In the genomic region with DNA sequence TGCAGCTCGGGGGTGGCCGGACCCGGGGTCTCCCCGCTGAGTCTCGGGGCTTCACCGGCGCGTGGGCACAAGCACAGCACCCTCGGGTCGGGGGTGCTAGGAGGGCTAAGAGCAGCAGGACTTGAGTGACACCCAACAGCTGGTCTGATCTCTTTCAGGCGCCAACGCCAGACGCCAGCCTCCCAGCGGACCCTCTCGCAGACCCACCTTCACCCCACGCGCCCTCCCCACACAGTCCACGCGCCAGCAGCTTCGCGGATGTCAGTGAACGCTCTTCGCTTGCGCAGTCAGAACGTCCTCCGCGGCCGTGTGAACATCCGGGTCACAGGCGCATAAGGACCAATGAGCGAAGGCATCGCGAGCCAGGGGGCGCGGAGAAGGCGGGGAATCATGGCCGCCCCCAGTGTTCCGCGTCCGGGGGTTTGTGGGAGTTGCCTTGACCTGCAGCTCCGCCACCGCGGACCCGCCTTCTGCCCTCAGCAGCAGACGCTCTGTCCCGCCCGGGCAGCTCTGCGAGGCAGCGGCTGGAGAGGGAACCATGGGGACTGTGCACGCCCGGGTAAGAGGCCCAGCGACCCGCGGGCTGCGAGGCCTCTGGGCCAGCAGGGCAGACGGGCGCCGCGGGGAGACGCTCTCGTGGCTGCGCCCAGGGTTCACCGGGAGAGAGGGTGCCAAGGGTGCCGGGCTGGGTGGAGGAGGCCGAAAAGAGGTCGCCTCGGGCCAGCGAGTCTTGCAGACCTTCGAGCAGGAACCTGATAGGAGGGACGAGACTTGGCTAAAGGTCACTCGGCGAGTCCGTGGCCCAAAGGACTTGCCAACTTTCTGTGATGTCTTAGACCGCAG, we compare ENCODE assay signal across 1 cellular context.
A peak's percentile ranks its signal among the peaks of the same experiment; 100 is the strongest.
TF ChIP-seq lines count a peak whose summit lies in the region.

A gene (plus strand): TSS at position 403 of the 843 bp plus-strand sequence. CDS start 136 bp downstream, at position 539.

TF ChIP-seq in WTC11, 78 proteins besides CTCF, POLR2A, EP300 and RAD21 (continued from another document and continues in another):
- TF ChIP-seq, protein P1, sequence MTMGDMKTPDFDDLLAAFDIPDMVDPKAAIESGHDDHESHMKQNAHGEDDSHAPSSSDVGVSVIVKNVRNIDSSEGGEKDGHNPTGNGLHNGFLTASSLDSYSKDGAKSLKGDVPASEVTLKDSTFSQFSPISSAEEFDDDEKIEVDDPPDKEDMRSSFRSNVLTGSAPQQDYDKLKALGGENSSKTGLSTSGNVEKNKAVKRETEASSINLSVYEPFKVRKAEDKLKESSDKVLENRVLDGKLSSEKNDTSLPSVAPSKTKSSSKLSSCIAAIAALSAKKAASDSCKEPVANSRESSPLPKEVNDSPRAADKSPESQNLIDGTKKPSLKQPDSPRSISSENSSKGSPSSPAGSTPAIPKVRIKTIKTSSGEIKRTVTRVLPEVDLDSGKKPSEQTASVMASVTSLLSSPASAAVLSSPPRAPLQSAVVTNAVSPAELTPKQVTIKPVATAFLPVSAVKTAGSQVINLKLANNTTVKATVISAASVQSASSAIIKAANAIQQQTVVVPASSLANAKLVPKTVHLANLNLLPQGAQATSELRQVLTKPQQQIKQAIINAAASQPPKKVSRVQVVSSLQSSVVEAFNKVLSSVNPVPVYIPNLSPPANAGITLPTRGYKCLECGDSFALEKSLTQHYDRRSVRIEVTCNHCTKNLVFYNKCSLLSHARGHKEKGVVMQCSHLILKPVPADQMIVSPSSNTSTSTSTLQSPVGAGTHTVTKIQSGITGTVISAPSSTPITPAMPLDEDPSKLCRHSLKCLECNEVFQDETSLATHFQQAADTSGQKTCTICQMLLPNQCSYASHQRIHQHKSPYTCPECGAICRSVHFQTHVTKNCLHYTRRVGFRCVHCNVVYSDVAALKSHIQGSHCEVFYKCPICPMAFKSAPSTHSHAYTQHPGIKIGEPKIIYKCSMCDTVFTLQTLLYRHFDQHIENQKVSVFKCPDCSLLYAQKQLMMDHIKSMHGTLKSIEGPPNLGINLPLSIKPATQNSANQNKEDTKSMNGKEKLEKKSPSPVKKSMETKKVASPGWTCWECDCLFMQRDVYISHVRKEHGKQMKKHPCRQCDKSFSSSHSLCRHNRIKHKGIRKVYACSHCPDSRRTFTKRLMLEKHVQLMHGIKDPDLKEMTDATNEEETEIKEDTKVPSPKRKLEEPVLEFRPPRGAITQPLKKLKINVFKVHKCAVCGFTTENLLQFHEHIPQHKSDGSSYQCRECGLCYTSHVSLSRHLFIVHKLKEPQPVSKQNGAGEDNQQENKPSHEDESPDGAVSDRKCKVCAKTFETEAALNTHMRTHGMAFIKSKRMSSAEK (CRISPR knock-in tag; IDR thresholded peaks at IDR 0.05; ENCODE audit: borderline replicate concordance), result no peak
- no peak for TF ChIP-seq ZNF219 (CRISPR knock-in tag; IDR thresholded peaks at IDR 0.05; ENCODE audit: borderline replicate concordance)
- peak; percentile 80 for TF ChIP-seq NR2C2 (CRISPR knock-in tag; IDR thresholded peaks at IDR 0.05)
- TF ChIP-seq SOX15 (CRISPR knock-in tag; IDR thresholded peaks at IDR 0.05), result no peak
- TF ChIP-seq, protein P2, sequence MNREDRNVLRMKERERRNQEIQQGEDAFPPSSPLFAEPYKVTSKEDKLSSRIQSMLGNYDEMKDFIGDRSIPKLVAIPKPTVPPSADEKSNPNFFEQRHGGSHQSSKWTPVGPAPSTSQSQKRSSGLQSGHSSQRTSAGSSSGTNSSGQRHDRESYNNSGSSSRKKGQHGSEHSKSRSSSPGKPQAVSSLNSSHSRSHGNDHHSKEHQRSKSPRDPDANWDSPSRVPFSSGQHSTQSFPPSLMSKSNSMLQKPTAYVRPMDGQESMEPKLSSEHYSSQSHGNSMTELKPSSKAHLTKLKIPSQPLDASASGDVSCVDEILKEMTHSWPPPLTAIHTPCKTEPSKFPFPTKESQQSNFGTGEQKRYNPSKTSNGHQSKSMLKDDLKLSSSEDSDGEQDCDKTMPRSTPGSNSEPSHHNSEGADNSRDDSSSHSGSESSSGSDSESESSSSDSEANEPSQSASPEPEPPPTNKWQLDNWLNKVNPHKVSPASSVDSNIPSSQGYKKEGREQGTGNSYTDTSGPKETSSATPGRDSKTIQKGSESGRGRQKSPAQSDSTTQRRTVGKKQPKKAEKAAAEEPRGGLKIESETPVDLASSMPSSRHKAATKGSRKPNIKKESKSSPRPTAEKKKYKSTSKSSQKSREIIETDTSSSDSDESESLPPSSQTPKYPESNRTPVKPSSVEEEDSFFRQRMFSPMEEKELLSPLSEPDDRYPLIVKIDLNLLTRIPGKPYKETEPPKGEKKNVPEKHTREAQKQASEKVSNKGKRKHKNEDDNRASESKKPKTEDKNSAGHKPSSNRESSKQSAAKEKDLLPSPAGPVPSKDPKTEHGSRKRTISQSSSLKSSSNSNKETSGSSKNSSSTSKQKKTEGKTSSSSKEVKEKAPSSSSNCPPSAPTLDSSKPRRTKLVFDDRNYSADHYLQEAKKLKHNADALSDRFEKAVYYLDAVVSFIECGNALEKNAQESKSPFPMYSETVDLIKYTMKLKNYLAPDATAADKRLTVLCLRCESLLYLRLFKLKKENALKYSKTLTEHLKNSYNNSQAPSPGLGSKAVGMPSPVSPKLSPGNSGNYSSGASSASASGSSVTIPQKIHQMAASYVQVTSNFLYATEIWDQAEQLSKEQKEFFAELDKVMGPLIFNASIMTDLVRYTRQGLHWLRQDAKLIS (CRISPR knock-in tag; IDR thresholded peaks at IDR 0.05; ENCODE audit: borderline replicate concordance), result no peak
- no peak for TF ChIP-seq NR1H2 (CRISPR knock-in tag; IDR thresholded peaks at IDR 0.05)
- TF ChIP-seq JAZF1 (CRISPR knock-in tag; IDR thresholded peaks at IDR 0.05), result no peak
- TF ChIP-seq ZNF138 (CRISPR knock-in tag; conservative IDR thresholded peaks at IDR 0.05), result peak; percentile 87
- no peak for TF ChIP-seq ZNF121 (CRISPR knock-in tag; IDR thresholded peaks at IDR 0.05)
- no peak for TF ChIP-seq ZNF396 (CRISPR knock-in tag; IDR thresholded peaks at IDR 0.05; ENCODE audit: borderline replicate concordance)
- no peak for TF ChIP-seq ZNF423 (CRISPR knock-in tag; IDR thresholded peaks at IDR 0.05)
- TF ChIP-seq, protein P3, sequence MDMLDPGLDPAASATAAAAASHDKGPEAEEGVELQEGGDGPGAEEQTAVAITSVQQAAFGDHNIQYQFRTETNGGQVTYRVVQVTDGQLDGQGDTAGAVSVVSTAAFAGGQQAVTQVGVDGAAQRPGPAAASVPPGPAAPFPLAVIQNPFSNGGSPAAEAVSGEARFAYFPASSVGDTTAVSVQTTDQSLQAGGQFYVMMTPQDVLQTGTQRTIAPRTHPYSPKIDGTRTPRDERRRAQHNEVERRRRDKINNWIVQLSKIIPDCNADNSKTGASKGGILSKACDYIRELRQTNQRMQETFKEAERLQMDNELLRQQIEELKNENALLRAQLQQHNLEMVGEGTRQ (CRISPR knock-in tag; IDR thresholded peaks at IDR 0.05), result peak; percentile 87
- TF ChIP-seq, protein P4, sequence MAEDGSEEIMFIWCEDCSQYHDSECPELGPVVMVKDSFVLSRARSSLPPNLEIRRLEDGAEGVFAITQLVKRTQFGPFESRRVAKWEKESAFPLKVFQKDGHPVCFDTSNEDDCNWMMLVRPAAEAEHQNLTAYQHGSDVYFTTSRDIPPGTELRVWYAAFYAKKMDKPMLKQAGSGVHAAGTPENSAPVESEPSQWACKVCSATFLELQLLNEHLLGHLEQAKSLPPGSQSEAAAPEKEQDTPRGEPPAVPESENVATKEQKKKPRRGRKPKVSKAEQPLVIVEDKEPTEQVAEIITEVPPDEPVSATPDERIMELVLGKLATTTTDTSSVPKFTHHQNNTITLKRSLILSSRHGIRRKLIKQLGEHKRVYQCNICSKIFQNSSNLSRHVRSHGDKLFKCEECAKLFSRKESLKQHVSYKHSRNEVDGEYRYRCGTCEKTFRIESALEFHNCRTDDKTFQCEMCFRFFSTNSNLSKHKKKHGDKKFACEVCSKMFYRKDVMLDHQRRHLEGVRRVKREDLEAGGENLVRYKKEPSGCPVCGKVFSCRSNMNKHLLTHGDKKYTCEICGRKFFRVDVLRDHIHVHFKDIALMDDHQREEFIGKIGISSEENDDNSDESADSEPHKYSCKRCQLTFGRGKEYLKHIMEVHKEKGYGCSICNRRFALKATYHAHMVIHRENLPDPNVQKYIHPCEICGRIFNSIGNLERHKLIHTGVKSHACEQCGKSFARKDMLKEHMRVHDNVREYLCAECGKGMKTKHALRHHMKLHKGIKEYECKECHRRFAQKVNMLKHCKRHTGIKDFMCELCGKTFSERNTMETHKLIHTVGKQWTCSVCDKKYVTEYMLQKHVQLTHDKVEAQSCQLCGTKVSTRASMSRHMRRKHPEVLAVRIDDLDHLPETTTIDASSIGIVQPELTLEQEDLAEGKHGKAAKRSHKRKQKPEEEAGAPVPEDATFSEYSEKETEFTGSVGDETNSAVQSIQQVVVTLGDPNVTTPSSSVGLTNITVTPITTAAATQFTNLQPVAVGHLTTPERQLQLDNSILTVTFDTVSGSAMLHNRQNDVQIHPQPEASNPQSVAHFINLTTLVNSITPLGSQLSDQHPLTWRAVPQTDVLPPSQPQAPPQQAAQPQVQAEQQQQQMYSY (CRISPR knock-in tag; IDR thresholded peaks at IDR 0.05), result no peak
- TF ChIP-seq GRHL2 (CRISPR knock-in tag; IDR thresholded peaks at IDR 0.05; ENCODE audit: insufficient replicate concordance, severe bottlenecking), result no peak
- TF ChIP-seq, protein P5, sequence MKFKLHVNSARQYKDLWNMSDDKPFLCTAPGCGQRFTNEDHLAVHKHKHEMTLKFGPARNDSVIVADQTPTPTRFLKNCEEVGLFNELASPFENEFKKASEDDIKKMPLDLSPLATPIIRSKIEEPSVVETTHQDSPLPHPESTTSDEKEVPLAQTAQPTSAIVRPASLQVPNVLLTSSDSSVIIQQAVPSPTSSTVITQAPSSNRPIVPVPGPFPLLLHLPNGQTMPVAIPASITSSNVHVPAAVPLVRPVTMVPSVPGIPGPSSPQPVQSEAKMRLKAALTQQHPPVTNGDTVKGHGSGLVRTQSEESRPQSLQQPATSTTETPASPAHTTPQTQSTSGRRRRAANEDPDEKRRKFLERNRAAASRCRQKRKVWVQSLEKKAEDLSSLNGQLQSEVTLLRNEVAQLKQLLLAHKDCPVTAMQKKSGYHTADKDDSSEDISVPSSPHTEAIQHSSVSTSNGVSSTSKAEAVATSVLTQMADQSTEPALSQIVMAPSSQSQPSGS (CRISPR knock-in tag; IDR thresholded peaks at IDR 0.05; ENCODE audit: borderline replicate concordance, low read depth), result no peak
- TF ChIP-seq FOXP1 (CRISPR knock-in tag; IDR thresholded peaks at IDR 0.05; ENCODE audit: borderline replicate concordance), result peak; percentile 85
- TF ChIP-seq JUN (CRISPR knock-in tag; IDR thresholded peaks at IDR 0.05), result no peak
- TF ChIP-seq, protein P6, sequence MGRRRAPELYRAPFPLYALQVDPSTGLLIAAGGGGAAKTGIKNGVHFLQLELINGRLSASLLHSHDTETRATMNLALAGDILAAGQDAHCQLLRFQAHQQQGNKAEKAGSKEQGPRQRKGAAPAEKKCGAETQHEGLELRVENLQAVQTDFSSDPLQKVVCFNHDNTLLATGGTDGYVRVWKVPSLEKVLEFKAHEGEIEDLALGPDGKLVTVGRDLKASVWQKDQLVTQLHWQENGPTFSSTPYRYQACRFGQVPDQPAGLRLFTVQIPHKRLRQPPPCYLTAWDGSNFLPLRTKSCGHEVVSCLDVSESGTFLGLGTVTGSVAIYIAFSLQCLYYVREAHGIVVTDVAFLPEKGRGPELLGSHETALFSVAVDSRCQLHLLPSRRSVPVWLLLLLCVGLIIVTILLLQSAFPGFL (CRISPR knock-in tag; IDR thresholded peaks at IDR 0.05; ENCODE audit: borderline replicate concordance), result no peak
- TF ChIP-seq, protein P7, sequence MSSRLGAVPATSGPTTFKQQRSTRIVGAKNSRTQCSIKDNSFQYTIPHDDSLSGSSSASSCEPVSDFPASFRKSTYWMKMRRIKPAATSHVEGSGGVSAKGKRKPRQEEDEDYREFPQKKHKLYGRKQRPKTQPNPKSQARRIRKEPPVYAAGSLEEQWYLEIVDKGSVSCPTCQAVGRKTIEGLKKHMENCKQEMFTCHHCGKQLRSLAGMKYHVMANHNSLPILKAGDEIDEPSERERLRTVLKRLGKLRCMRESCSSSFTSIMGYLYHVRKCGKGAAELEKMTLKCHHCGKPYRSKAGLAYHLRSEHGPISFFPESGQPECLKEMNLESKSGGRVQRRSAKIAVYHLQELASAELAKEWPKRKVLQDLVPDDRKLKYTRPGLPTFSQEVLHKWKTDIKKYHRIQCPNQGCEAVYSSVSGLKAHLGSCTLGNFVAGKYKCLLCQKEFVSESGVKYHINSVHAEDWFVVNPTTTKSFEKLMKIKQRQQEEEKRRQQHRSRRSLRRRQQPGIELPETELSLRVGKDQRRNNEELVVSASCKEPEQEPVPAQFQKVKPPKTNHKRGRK (CRISPR knock-in tag; IDR thresholded peaks at IDR 0.05; ENCODE audit: borderline replicate concordance), result no peak
- TF ChIP-seq, protein P8, sequence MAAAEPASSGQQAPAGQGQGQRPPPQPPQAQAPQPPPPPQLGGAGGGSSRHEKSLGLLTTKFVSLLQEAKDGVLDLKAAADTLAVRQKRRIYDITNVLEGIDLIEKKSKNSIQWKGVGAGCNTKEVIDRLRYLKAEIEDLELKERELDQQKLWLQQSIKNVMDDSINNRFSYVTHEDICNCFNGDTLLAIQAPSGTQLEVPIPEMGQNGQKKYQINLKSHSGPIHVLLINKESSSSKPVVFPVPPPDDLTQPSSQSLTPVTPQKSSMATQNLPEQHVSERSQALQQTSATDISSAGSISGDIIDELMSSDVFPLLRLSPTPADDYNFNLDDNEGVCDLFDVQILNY (CRISPR knock-in tag; IDR thresholded peaks at IDR 0.05), result no peak; the same call in 1 of the 2 replicates
- TF ChIP-seq, protein P9, sequence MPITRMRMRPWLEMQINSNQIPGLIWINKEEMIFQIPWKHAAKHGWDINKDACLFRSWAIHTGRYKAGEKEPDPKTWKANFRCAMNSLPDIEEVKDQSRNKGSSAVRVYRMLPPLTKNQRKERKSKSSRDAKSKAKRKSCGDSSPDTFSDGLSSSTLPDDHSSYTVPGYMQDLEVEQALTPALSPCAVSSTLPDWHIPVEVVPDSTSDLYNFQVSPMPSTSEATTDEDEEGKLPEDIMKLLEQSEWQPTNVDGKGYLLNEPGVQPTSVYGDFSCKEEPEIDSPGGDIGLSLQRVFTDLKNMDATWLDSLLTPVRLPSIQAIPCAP (CRISPR knock-in tag; IDR thresholded peaks at IDR 0.05), result no peak
- TF ChIP-seq ZNF416 (CRISPR knock-in tag; IDR thresholded peaks at IDR 0.05), result no peak
- no peak for TF ChIP-seq FOXJ3 (CRISPR knock-in tag; IDR thresholded peaks at IDR 0.05; ENCODE audit: borderline replicate concordance)
- TF ChIP-seq, protein P10, sequence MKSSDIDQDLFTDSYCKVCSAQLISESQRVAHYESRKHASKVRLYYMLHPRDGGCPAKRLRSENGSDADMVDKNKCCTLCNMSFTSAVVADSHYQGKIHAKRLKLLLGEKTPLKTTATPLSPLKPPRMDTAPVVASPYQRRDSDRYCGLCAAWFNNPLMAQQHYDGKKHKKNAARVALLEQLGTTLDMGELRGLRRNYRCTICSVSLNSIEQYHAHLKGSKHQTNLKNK (CRISPR knock-in tag; IDR thresholded peaks at IDR 0.05), result no peak
- TF ChIP-seq, protein P11, sequence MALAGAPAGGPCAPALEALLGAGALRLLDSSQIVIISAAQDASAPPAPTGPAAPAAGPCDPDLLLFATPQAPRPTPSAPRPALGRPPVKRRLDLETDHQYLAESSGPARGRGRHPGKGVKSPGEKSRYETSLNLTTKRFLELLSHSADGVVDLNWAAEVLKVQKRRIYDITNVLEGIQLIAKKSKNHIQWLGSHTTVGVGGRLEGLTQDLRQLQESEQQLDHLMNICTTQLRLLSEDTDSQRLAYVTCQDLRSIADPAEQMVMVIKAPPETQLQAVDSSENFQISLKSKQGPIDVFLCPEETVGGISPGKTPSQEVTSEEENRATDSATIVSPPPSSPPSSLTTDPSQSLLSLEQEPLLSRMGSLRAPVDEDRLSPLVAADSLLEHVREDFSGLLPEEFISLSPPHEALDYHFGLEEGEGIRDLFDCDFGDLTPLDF (CRISPR knock-in tag; IDR thresholded peaks at IDR 0.05), result no peak
- no peak for TF ChIP-seq ATF1 (CRISPR knock-in tag; IDR thresholded peaks at IDR 0.05)
- peak; percentile 56; the same call in 1 of the 2 replicates for TF ChIP-seq TEAD4 (CRISPR knock-in tag; IDR thresholded peaks at IDR 0.05)
